26 cellular contexts compared by ENCODE assay signal in the genomic region with DNA sequence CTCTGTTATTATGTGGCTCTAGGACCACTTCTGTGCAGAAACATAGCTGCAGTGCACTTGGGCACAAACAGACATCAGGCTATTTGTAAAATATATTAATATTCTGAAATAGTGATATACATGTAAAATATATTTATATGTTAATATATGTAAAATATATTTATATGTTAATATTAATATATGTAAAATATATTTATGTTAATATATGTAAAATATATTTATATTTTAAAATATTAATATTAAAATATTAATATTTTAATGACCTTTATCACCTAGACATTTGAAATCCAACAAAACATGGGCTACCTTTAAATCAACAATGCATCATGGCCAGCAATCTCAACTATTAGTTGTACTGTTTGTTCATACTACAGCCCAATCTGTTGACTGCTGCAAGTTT.
"Had no signal": no experiment of that assay in that cellular context is flagged by ENCODE, and none has a peak within 500 bp of the region (broad histone marks: within the 10 kb centered on the region; RNA-seq: fewer than 3 reads in every experiment).

No MANE protein-coding gene starts in this region.

- DNase-seq: colonic mucosa; cortex of kidney; effector CD8-positive, alpha-beta T cell; effector memory CD8-positive, alpha-beta T cell; endodermal cell; erythroblast; esophagus squamous epithelium; foreskin fibroblast; foreskin melanocyte; heart left ventricle; hypothalamus; immature natural killer cell; islet precursor cell; left cardiac atrium; left lung; left ventricle myocardium superior; lower lobe of right lung; mesenchymal stem cell; mucosa of descending colon; naive B cell; naive thymus-derived CD8-positive, alpha-beta T cell had no signal

- H3K27ac ChIP-seq: colonic mucosa, epithelial cell of prostate, esophagus squamous epithelium, gastroesophageal sphincter, heart left ventricle, hepatocyte, left lung, lower lobe of right lung had no signal

- H3K36me3 ChIP-seq: colonic mucosa, esophagus squamous epithelium, gastroesophageal sphincter, heart left ventricle, left lung, lower lobe of right lung had no signal

- FAIRE-seq: endometrium had no signal

- H3K4me3 ChIP-seq: colonic mucosa, esophagus squamous epithelium, gastroesophageal sphincter, heart left ventricle, hepatocyte, left lung, lower lobe of right lung, mucosa of descending colon had no signal

- ATAC-seq: effector memory CD8-positive, alpha-beta T cell; esophagus mucosa; gastroesophageal sphincter; heart left ventricle; left cardiac atrium; left lung; left ventricle myocardium superior; lower lobe of right lung; mucosa of descending colon; naive thymus-derived CD8-positive, alpha-beta T cell had no signal

- H3K27me3 ChIP-seq: colonic mucosa, esophagus squamous epithelium, gastroesophageal sphincter, heart left ventricle, hepatocyte, left lung had no signal
